8 cellular contexts compared by ENCODE assay signal in the genomic region with DNA sequence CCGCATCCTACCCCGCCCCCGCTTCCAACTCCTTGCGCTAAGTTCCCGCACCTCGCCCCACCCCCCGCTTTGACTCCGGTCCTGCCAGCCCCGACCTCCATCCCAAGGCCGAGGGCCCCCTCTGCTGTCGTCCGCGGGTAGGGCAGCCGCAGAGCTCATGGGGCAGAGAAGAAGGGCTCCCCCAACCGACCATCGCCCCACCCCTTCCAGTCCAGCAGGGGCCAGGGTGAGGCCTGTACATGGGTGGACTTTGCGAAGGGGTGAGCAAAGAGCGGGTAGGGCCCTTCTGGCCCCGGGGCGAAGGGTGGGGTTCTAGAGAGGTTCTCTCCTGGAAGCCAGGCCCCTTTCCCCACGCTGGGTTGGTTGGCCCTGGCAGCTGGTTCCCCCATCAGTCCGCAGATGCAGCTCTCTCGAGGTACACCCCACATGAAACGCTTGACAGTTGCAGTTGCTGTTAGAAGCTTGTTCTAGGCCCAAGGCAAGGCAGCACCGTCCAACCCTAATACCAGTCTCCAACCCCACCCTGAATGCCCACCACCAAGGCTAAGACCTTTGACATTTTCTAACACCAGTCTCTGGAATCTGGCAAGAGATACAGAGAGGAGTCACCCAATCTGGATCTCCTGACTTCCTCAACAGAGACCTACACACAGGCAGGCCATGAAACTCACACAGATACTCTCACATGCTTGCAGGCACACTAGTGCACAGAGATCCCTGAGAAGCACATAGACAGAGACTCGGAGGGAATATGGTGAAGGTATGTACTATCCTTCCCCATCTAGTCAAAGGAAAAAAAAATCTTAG. TPM values are rescaled to one million over a fixed set of nuclear protein-coding genes. Genes with fewer than 3 reads are reported as not detected.
DNase-seq lines count a peak whose midpoint lies in the region; ATAC-seq and TF ChIP-seq lines count a peak whose summit lies in the region.

No MANE protein-coding gene starts in this region.

- H3K27me3 ChIP-seq in SK-N-SH (ENCODE audit: insufficient read depth) (no peaks in the 10 kb centered on the region), suprapubic skin (no peaks in the 10 kb centered on the region)

- H3K79me2 ChIP-seq in SK-N-SH (ENCODE audit: insufficient read depth): no peaks in the 10 kb centered on the region

- CTCF ChIA-PET in Calu3 (lab: Charles Lee): interaction anchor here (0.5 to 2.6 kb wide), 44 partner anchors 9 to 973 kb away, joined by 3 to 30 read pairs (median 6); partner anchors contain the start of genes ADGRB2, PEF1 and TMEM39B
- CTCF ChIA-PET in SK-N-SH (lab: Yijun Ruan, JAX): interaction anchor here (0.6 to 21.1 kb wide), 67 partner anchors 11 to 319 kb away, joined by 3 to 707 read pairs (median 5); partner anchors contain the start of genes ADGRB2, COL16A1, KPNA6 and PTP4A2

- TF ChIP-seq CTCF in Calu3 (IDR thresholded peaks at IDR 0.05; ENCODE audit: unreplicated experiment) (peak; percentile 87), SK-N-SH (IDR thresholded peaks at IDR 0.05) (peak; percentile 82), glutamatergic neuron (IDR thresholded peaks at IDR 0.05; ENCODE audit: partially characterized antibody, unreplicated experiment) (peak; percentile 80), omental fat pad (IDR thresholded peaks at IDR 0.05) (peak in 2 of 3 donors; percentile 76), suprapubic skin (IDR thresholded peaks at IDR 0.05) (peak; percentile 89 to 95)

- H3K9me3 ChIP-seq in SK-N-SH: no peaks in the 10 kb centered on the region
- H3K9me3 ChIP-seq in suprapubic skin: no peaks in the 10 kb centered on the region

- H3K27me3 Mint-ChIP-seq in Calu3 (ENCODE audit: unreplicated experiment): no peaks in the 10 kb centered on the region
- H3K27me3 Mint-ChIP-seq in activated naive CD4-positive, alpha-beta T cell treated with anti-CD3 and anti-CD28 coated beads, Interleukin-2, amount 50 U/mL, for 24 hours: no peaks in the 10 kb centered on the region
- peaks cover 6% of the 10 kb centered on the region for H3K27me3 Mint-ChIP-seq in glutamatergic neuron (ENCODE audit: unreplicated experiment)

- no peaks in the 10 kb centered on the region for H3K9me2 ChIP-seq in SK-N-SH

- no peaks in the 10 kb centered on the region for H4K20me1 ChIP-seq in SK-N-SH (ENCODE audit: insufficient read depth)

- H3K4me1 Mint-ChIP-seq in Calu3 (ENCODE audit: low read depth, unreplicated experiment) (peaks cover 10% of the 10 kb centered on the region), glutamatergic neuron (ENCODE audit: low read depth, unreplicated experiment) (peaks cover 10% of the 10 kb centered on the region)
- peaks cover 14% of the 10 kb centered on the region for H3K4me1 Mint-ChIP-seq in activated naive CD4-positive, alpha-beta T cell treated with anti-CD3 and anti-CD28 coated beads, Interleukin-2, amount 50 U/mL, for 24 hours

- peak overlapping the region; percentile 67 to 76 for H3K4me3 ChIP-seq in SK-N-SH (ENCODE audit: low read depth in 2 of 2, low read length in 1 of 2)
- peak overlapping the region; percentile 61 for H3K4me3 ChIP-seq in suprapubic skin

- H3K27ac Mint-ChIP-seq in Calu3 (ENCODE audit: unreplicated experiment) (peak overlapping the region; percentile 80), glutamatergic neuron (ENCODE audit: unreplicated experiment) (no peak overlapping the region)
- H3K27ac Mint-ChIP-seq in activated naive CD4-positive, alpha-beta T cell treated with anti-CD3 and anti-CD28 coated beads, Interleukin-2, amount 50 U/mL, for 24 hours: peak overlapping the region; percentile 74

- peak; percentile 96 for TF ChIP-seq RAD21 in SK-N-SH (IDR thresholded peaks at IDR 0.05; ENCODE audit: low read length)

- POLR2A ChIA-PET in SK-N-SH (lab: Yijun Ruan, JAX): interaction anchor here (0.5 to 2.0 kb wide), 13 partner anchors 14 to 278 kb away, joined by 3 to 13 read pairs (median 4); partner anchors contain the start of genes ADGRB2, COL16A1 and PTP4A2

- H3K27ac ChIP-seq in SK-N-SH (ENCODE audit: low read depth in 2 of 2, low read length in 1 of 2): peak overlapping the region; percentile 70 to 94; a peak in 3 of 4 replicates
- peak overlapping the region; percentile 80 for H3K27ac ChIP-seq in suprapubic skin

- H3K9ac ChIP-seq in SK-N-SH: peak overlapping the region; percentile 82; the same call in 1 of the 2 replicates

- H3K36me3 ChIP-seq in SK-N-SH (replicated peaks in 1 of 2; ENCODE audit: control insufficient read depth in 1 of 2, insufficient read depth in 2 of 2, low read length in 1 of 2) (no peaks in the 10 kb centered on the region), suprapubic skin (no peaks in the 10 kb centered on the region)

- peak overlapping the region; percentile 79 for H2AFZ ChIP-seq in SK-N-SH (ENCODE audit: low read depth)

- H3K4me1 ChIP-seq in SK-N-SH (ENCODE audit: control insufficient read depth in 1 of 2, insufficient read depth in 2 of 2, low read depth in 1 of 2, low read length in 1 of 2) (peaks cover 4 to 53% of the 10 kb centered on the region in 2 experiments; a peak in 2 of 4 replicates), suprapubic skin (peaks cover 17% of the 10 kb centered on the region)

- H3F3A ChIP-seq in SK-N-SH (replicated peaks; ENCODE audit: insufficient read depth): peaks cover 6% of the 10 kb centered on the region

- ATAC-seq in omental fat pad (ENCODE audit: low FRiP score): peak; percentile 89

- H3K4me3 Mint-ChIP-seq in Calu3 (ENCODE audit: low read depth, unreplicated experiment) (peak overlapping the region; percentile 73), glutamatergic neuron (ENCODE audit: unreplicated experiment) (peak overlapping the region; percentile 20)
- H3K4me3 Mint-ChIP-seq in activated naive CD4-positive, alpha-beta T cell treated with anti-CD3 and anti-CD28 coated beads, Interleukin-2, amount 50 U/mL, for 24 hours: peak overlapping the region; percentile 90

- DNase-seq in Calu3: peak; percentile 99
- peak; percentile 86 for DNase-seq in H4 (ENCODE audit: low spot score)
- DNase-seq in MV-4-11 (lab: John Stamatoyannopoulos, UW): peak; percentile 79
- peak; percentile 97 for DNase-seq in SK-N-SH
- peak; percentile 99 for DNase-seq in glutamatergic neuron
- DNase-seq in omental fat pad (ENCODE audit: low spot score): peak; percentile 99
- peak; percentile 97 to 98 for DNase-seq in suprapubic skin (ENCODE audit: low spot score in 2 of 2)

- intact Hi-C loops in Calu3 (cut with micrococcal nuclease; ENCODE audit: unreplicated experiment): loop anchor here (2.0 kb wide), 1 partner anchor 75 kb away; no protein-coding TSS in a partner anchor

- H3K4me2 ChIP-seq in SK-N-SH: peak overlapping the region; percentile 98

- BruUV-seq in Calu3 (replicated peaks; lab: Mats Ljungman, UMichigan): no TSS peak

- WGBS in SK-N-SH (ENCODE audit: low lambda C conversion rate): 19% methylated on average over 23 of the region's 26 CpGs
- 45% methylated on average over 5 of the region's 26 CpGs for WGBS in suprapubic skin

- TF ChIP-seq EP300 in SK-N-SH (IDR thresholded peaks at IDR 0.05; ENCODE audit: borderline replicate concordance in 1 of 2, low read depth in 1 of 2, low read length in 1 of 2): no peak
- TF ChIP-seq EP300 in suprapubic skin (IDR thresholded peaks at IDR 0.05): no peak

- no peak for TF ChIP-seq POLR2A in suprapubic skin (IDR thresholded peaks at IDR 0.05)

- H3K9me3 Mint-ChIP-seq in Calu3 (ENCODE audit: low read depth, unreplicated experiment) (no peaks in the 10 kb centered on the region), glutamatergic neuron (ENCODE audit: unreplicated experiment) (peaks cover 6% of the 10 kb centered on the region)
- H3K9me3 Mint-ChIP-seq in activated naive CD4-positive, alpha-beta T cell treated with anti-CD3 and anti-CD28 coated beads, Interleukin-2, amount 50 U/mL, for 24 hours: no peaks in the 10 kb centered on the region

- H3K36me3 Mint-ChIP-seq in Calu3 (ENCODE audit: insufficient read depth, unreplicated experiment): peaks cover 22% of the 10 kb centered on the region
- no peaks in the 10 kb centered on the region for H3K36me3 Mint-ChIP-seq in activated naive CD4-positive, alpha-beta T cell treated with anti-CD3 and anti-CD28 coated beads, Interleukin-2, amount 50 U/mL, for 24 hours
- H3K36me3 Mint-ChIP-seq in glutamatergic neuron (ENCODE audit: unreplicated experiment): no peaks in the 10 kb centered on the region

TF ChIP-seq in SK-N-SH, 30 proteins besides CTCF, POLR2A, EP300 and RAD21 (continues in another document):
- no peak for TF ChIP-seq TCF12 (IDR thresholded peaks at IDR 0.05)
- peak; percentile 99 for TF ChIP-seq SMC3 (IDR thresholded peaks at IDR 0.05; ENCODE audit: low read depth, low read length)
- TF ChIP-seq EZH2phosphoT487 (IDR thresholded peaks at IDR 0.05; ENCODE audit: borderline replicate concordance, low read depth): no peak
- peak; percentile 76 for TF ChIP-seq CHD2 (IDR thresholded peaks at IDR 0.05; ENCODE audit: low read length, partially characterized antibody)
- TF ChIP-seq TAF1 (IDR thresholded peaks at IDR 0.05; ENCODE audit: borderline replicate concordance, low read depth, low read length): 0 out of 2 replicates have a peak, but pooled peaks have one; percentile 34
- TF ChIP-seq, protein P1, sequence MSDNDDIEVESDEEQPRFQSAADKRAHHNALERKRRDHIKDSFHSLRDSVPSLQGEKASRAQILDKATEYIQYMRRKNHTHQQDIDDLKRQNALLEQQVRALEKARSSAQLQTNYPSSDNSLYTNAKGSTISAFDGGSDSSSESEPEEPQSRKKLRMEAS (IDR thresholded peaks at IDR 0.05; ENCODE audit: low read depth): 0 out of 2 replicates have a peak, but pooled peaks have one; percentile 20

RNA-seq across cellular contexts. Expression of gene ADGRB2, which starts 25.3 kb away (rescaled TPM):
- total RNA-seq in Calu3 (2022): 1.9 and 2.9 TPM in 2 replicates
- 2.4 and 3.5 TPM in 2 replicates for total RNA-seq in H4 (2014; rRNA removed; shearing (Covaris generic))
- polyA plus RNA-seq in SK-N-SH (2012; rRNA removed): 10.6 and 13.0 TPM in 2 replicates
- 4.3 and 8.4 TPM in 2 replicates for polyA plus RNA-seq in SK-N-SH (2012; cell fraction: cytosol; rRNA removed)
- polyA plus RNA-seq in SK-N-SH (2012; cell fraction: nucleus; rRNA removed): 41.8 and 66.9 TPM in 2 replicates
- 15.8 TPM for total RNA-seq in glutamatergic neuron (ENCODE audit: unreplicated experiment)
- total RNA-seq in omental fat pad: 1 to 10 TPM in 3 of 4 donors, under 1 TPM in 1; 0.79 to 7.5 (median 3.3) TPM
- 1 to 10 TPM; 1.4 to 6.0 (median 2.5) TPM for total RNA-seq in suprapubic skin

RNA-seq across cellular contexts. Expression of gene SPOCD1, which starts 26.4 kb away (rescaled TPM):
- total RNA-seq in Calu3 (2022): 6.3 and 8.4 TPM in 2 replicates
- total RNA-seq in H4 (2014; rRNA removed; shearing (Covaris generic)): 3.6 and 9.9 TPM in 2 replicates
- polyA plus RNA-seq in SK-N-SH (2012; rRNA removed): 10.7 and 12.5 TPM in 2 replicates
- polyA plus RNA-seq in SK-N-SH (2012; cell fraction: cytosol; rRNA removed): 3.8 and 5.7 TPM in 2 replicates
- 42.6 and 46.9 TPM in 2 replicates for polyA plus RNA-seq in SK-N-SH (2012; cell fraction: nucleus; rRNA removed)
- 0.74 TPM for total RNA-seq in glutamatergic neuron (ENCODE audit: unreplicated experiment)
- 10 to 100 TPM in 2 of 4 donors, under 1 TPM in 1, not detected in 1; 0.63 to 23.9 (median 23.2) TPM for total RNA-seq in omental fat pad
- total RNA-seq in suprapubic skin: 1 to 10 TPM in 1 of 4 donors, not detected in 3; 3.2 TPM

Comparison
In these comparisons a context has a peak if more than half of its experiments do, and no peak if none do; other contexts are left out.
1. Peak in every context shown above with its lines: DNase-seq, ATAC-seq, H3K4me3 ChIP-seq and H3K27ac ChIP-seq.
2. H3K4me3 Mint-ChIP-seq: peak in every context shown above with its lines; median percentile 90 in activated naive CD4-positive, alpha-beta T cell treated with anti-CD3 and anti-CD28 coated beads, Interleukin-2, amount 50 U/mL, for 24 hours; 73 in Calu3; 20 in glutamatergic neuron.